ENCODE assay signal across 20 cellular contexts in the genomic region with DNA sequence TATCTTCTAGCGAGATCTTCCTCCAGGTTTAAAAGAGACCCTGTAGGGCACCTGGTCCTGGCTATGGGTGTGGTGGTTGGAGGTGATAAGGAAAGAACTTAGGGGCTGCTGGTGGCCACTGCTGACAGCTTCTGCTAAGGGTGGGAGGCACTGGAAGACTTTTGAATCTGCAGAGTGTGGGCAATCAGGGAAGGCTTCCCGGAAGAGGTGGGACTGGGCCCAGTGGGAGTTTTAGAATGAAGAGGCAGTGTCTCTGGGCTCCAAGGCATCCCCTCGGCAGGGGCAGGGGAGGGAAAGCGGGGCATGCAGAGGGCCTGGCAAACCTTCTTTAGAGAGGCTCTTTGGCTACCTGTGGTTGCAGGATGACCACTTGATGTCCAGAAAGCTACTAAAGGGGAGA. TPM values are rescaled to one million over a fixed set of nuclear protein-coding genes. Genes with fewer than 3 reads are reported as not detected.
DNase-seq lines count a peak whose midpoint lies in the region; ATAC-seq, FAIRE-seq and TF ChIP-seq lines count a peak whose summit lies in the region.
"Had no signal": no experiment of that assay in that cellular context is flagged by ENCODE, and none has a peak within 500 bp of the region (broad histone marks: within the 10 kb centered on the region; RNA-seq: fewer than 3 reads in every experiment).

No MANE protein-coding gene starts in this region.

- TF ChIP-seq EP300 in A549 (IDR thresholded peaks at IDR 0.05) (no peak), K562 (IDR thresholded peaks at IDR 0.05; ENCODE audit: low read length) (no peak)

- CTCF ChIA-PET in A549 (lab: Yijun Ruan, JAX), result interaction anchor here (1.1 to 1.3 kb wide), 6 partner anchors 11 to 471 kb away, joined by 3 to 5 read pairs (median 3); no protein-coding TSS in a partner anchor
- CTCF ChIA-PET in K562 (lab: Yijun Ruan, JAX; ENCODE audit: low intra/inter-chr PET ratio), result no interaction called here

- ATAC-seq in A549 (no peak), K562 (no peak), HG02798 (IDR thresholded peaks at IDR 0.05; ENCODE audit: poor library complexity, unreplicated experiment) (no peak)
- ATAC-seq: HCT116 had no signal

- H3K36me3 ChIP-seq in BLaER1, result no peaks in the 10 kb centered on the region
- no peaks in the 10 kb centered on the region for H3K36me3 ChIP-seq in K562 (ENCODE audit: control insufficient read depth, insufficient read depth, low read length)

- H3K4me1 ChIP-seq in A549, result no peaks in the 10 kb centered on the region
- H3K4me1 ChIP-seq in BLaER1, result peaks cover 68% of the 10 kb centered on the region
- no peaks in the 10 kb centered on the region; a peak in 1 of 5 replicates for H3K4me1 ChIP-seq in K562 (replicated peaks in 1 of 2; ENCODE audit: control insufficient read depth in 2 of 2, insufficient read depth in 2 of 2, low read length in 2 of 2)

- H3K4me1 Mint-ChIP-seq in progenitor cell of endocrine pancreas (ENCODE audit: low read depth), result peaks cover 21% of the 10 kb centered on the region
- H3K4me1 Mint-ChIP-seq: B cell; CD4-positive, alpha-beta memory T cell had no signal

- TF ChIP-seq CTCF in A549 (IDR thresholded peaks at IDR 0.05) (no peak), K562 (IDR thresholded peaks at IDR 0.05 in 2 of 3, conservative IDR thresholded peaks at IDR 0.05 in 1 of 3; ENCODE audit: insufficient read depth in 2 of 3, low read depth in 1 of 3, low read length in 3 of 3) (no peak), progenitor cell of endocrine pancreas (IDR thresholded peaks at IDR 0.05; ENCODE audit: unreplicated experiment) (no peak)

- no peaks in the 10 kb centered on the region for H3K9me3 Mint-ChIP-seq in progenitor cell of endocrine pancreas (ENCODE audit: low read depth)
- H3K9me3 Mint-ChIP-seq: CD4-positive, alpha-beta memory T cell; H9; HFFc6 had no signal

- DNase-seq in A549 (ENCODE audit: low read depth in 1 of 2, low spot score in 1 of 2) (no peak), K562 (ENCODE audit: extremely low read depth in 1 of 4, low spot score in 3 of 4) (no peak), progenitor cell of endocrine pancreas (ENCODE audit: low spot score, unreplicated experiment) (no peak), NCI-H2081 treated with DMSO at 0.1 percent for 48 hours (lab: John Stamatoyannopoulos, UW) (no peak)
- DNase-seq: C1 segment of cervical spinal cord; Calu3; CD4-positive, alpha-beta memory T cell; COR-L47; DMS53; DMS79 treated with DMSO at 0.1 percent for 48 hours; GF-D8; GM23248; H9; HFFc6 had no signal

- no peak for TF ChIP-seq POLR2A in A549 (IDR thresholded peaks at IDR 0.05; ENCODE audit: low read length)
- no peak for TF ChIP-seq POLR2A in K562 (conservative IDR thresholded peaks at IDR 0.05)

- peak overlapping the region; percentile 82 for H3K27ac Mint-ChIP-seq in progenitor cell of endocrine pancreas
- H3K27ac Mint-ChIP-seq: B cell; CD4-positive, alpha-beta memory T cell; HFFc6 had no signal

- no peaks in the 10 kb centered on the region for H3K27me3 Mint-ChIP-seq in progenitor cell of endocrine pancreas

- H2AFZ ChIP-seq in K562 (ENCODE audit: low read depth, low read length), result no peak overlapping the region
- H2AFZ ChIP-seq: GM23248 had no signal

- FAIRE-seq in A549 (lab: Jason Lieb, UNC) (no peak), K562 (lab: Jason Lieb, UNC) (no peak)
- FAIRE-seq: GM12891, GM18507 had no signal

- H3K27me3 ChIP-seq in BLaER1 (no peaks in the 10 kb centered on the region), K562 (ENCODE audit: control insufficient read depth in 2 of 2, insufficient read depth in 2 of 2, low read length in 2 of 2) (peaks cover 0 to 55% of the 10 kb centered on the region in 2 experiments; a peak in 2 of 5 replicates)

- H4K20me1 ChIP-seq in BLaER1 (no peaks in the 10 kb centered on the region), K562 (replicated peaks; ENCODE audit: control insufficient read depth, insufficient read depth, low read length) (no peaks in the 10 kb centered on the region)

- no peak overlapping the region for H3K4me2 ChIP-seq in A549
- peak overlapping the region; percentile 92 for H3K4me2 ChIP-seq in BLaER1
- H3K4me2 ChIP-seq in K562 (ENCODE audit: insufficient read depth, low read length), result no peak overlapping the region

- H3K79me2 ChIP-seq in K562 (ENCODE audit: control insufficient read depth, insufficient read depth, low read length), result no peaks in the 10 kb centered on the region

- no peak overlapping the region for H3K4me3 Mint-ChIP-seq in progenitor cell of endocrine pancreas (ENCODE audit: low read depth)
- H3K4me3 Mint-ChIP-seq: B cell; CD4-positive, alpha-beta memory T cell; H9; HFFc6 had no signal

- in situ Hi-C loops in K562 (cut with MboI), result no loop called here

- intact Hi-C loops in K562 (cut with micrococcal nuclease), result loop anchor here (5.0 kb wide), 1 partner anchor 76 kb away; no protein-coding TSS in a partner anchor

- H3K9ac ChIP-seq in BLaER1, result peak overlapping the region; percentile 73
- no peak overlapping the region for H3K9ac ChIP-seq in K562 (ENCODE audit: insufficient read depth in 1 of 2, low read depth in 2 of 2, low read length in 2 of 2)
- H3K9ac ChIP-seq: GM23248 had no signal

- POLR2A ChIA-PET in A549 (lab: Yijun Ruan, JAX) (no interaction called here), K562 (lab: Yijun Ruan, JAX) (interaction anchor here (1.8 kb wide), 1 partner anchor 11 kb away, joined by 5 read pairs; no protein-coding TSS in a partner anchor)

- TF ChIP-seq RAD21 in A549 (conservative IDR thresholded peaks at IDR 0.05 in 1 of 2, IDR thresholded peaks at IDR 0.05 in 1 of 2) (no peak), K562 (CRISPR knock-in tag; conservative IDR thresholded peaks at IDR 0.05 in 1 of 2, IDR thresholded peaks at IDR 0.05 in 1 of 2) (no peak)

- H3K27ac ChIP-seq in A549 (no peak overlapping the region), BLaER1 (peak overlapping the region; percentile 85), K562 (ENCODE audit: extremely low read depth, low read depth, low read length) (no peak overlapping the region)
- H3K27ac ChIP-seq: GM23248 had no signal

- no TSS peak for BruUV-seq in K562 (replicated peaks; lab: Mats Ljungman, UMichigan)

- no peaks in the 10 kb centered on the region for H3K36me3 Mint-ChIP-seq in progenitor cell of endocrine pancreas (ENCODE audit: insufficient read depth)
- H3K36me3 Mint-ChIP-seq: CD4-positive, alpha-beta memory T cell had no signal

- H3K4me3 ChIP-seq in A549, result no peak overlapping the region
- H3K4me3 ChIP-seq in BLaER1, result peak overlapping the region; percentile 33
- no peak overlapping the region for H3K4me3 ChIP-seq in K562
- H3K4me3 ChIP-seq: GM23248 had no signal

- H3K9me3 ChIP-seq in A549 (no peaks in the 10 kb centered on the region), BLaER1 (no peaks in the 10 kb centered on the region), K562 (replicated peaks; ENCODE audit: control insufficient read depth, insufficient read depth, low read depth, low read length) (no peaks in the 10 kb centered on the region)

- WGBS in A549 (ENCODE audit: missing lambda C conversion rate), result 96% methylated on average over 3 of the region's 4 CpGs
- whole genome bisulfite sequencing in K562 (ENCODE audit: insufficient coverage, low coverage, missing lambda C conversion rate), result 0% methylated on average over 4 of the region's 4 CpGs

- no peaks in the 10 kb centered on the region for H3K9me1 ChIP-seq in K562 (ENCODE audit: control insufficient read depth, insufficient read depth, low read length)

TF ChIP-seq in A549, 52 proteins besides CTCF, POLR2A, EP300 and RAD21 (continues in another document):
- TF ChIP-seq, protein P1, sequence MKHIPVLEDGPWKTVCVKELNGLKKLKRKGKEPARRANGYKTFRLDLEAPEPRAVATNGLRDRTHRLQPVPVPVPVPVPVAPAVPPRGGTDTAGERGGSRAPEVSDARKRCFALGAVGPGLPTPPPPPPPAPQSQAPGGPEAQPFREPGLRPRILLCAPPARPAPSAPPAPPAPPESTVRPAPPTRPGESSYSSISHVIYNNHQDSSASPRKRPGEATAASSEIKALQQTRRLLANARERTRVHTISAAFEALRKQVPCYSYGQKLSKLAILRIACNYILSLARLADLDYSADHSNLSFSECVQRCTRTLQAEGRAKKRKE (CRISPR knock-in tag; IDR thresholded peaks at IDR 0.05; ENCODE audit: low read depth), result no peak

TF ChIP-seq in K562, 482 proteins besides CTCF, POLR2A, EP300 and RAD21:
- peak; percentile 87 for TF ChIP-seq ZFP36 (IDR thresholded peaks at IDR 0.05; ENCODE audit: low read depth, low read length, partially characterized antibody)
- no peak for TF ChIP-seq CEBPB (tag; IDR thresholded peaks at IDR 0.05)

RNA-seq across cellular contexts. Expression of a gene that starts 23.0 kb away (rescaled TPM):
- polyA plus RNA-seq in A549 (2011; rRNA removed) (9.4 and 9.7 TPM in 2 replicates), A549 (2017; fragmentation: RNase III; extraction: RNeasy Plus Mini Kit Qiagen cat#74134 plus additional on column Dnase treatment) (12.8 to 13.9 TPM (median 13.2 TPM) in 3 replicates), K562 (2011; rRNA removed) (0.03 and 0.10 TPM in 2 replicates), K562 (2014; fragmentation: Illumina TruSeq; extraction: Trizol) (not detected in 2 replicates), K562 (2014; fragmentation: Nextera tagmentation; extraction: Ambion mirVana) (under 1 TPM in 1 of 2 experiments, not detected in 1; 0.06 TPM), K562 (2014; rRNA removed) (not detected in 2 replicates)
- polyA plus RNA-seq in A549 (2012; cell fraction: cytosol; rRNA removed), result 7.7 and 11.9 TPM in 2 replicates
- polyA plus RNA-seq in A549 (2012; cell fraction: nucleus; rRNA removed), result 13.1 and 17.3 TPM in 2 replicates
- 22.4 and 25.6 TPM in 2 replicates for polyA minus RNA-seq in A549 (2011; rRNA and poly(A)+ RNA removed)
- total RNA-seq in K562 (2011; cell fraction: chromatin; rRNA removed; ENCODE audit: low replicate concordance), result 0.28 TPM in 1 of 2 replicates, not detected in the other
- under 0.01 TPM in 1 of 2 replicates, not detected in the other for total RNA-seq in K562 (2011; cell fraction: nucleolus; rRNA removed)
- total RNA-seq in K562 (2011; cell fraction: nucleoplasm; rRNA removed), result not detected in 2 replicates
- total RNA-seq in K562 (2014; rRNA removed) (not detected in 2 replicates), K562 (2014; rRNA removed; fragmentation: Illumina TruSeq; extraction: Trizol) (not detected in 2 replicates), K562 (2015; rRNA removed; fragmentation: Illumina TruSeq; extraction: Trizol) (0.04 TPM in 1 of 2 replicates, not detected in the other), K562 (2021) (0.31 and 0.38 TPM in 2 replicates), progenitor cell of endocrine pancreas (63.2 and 67.8 TPM in 2 replicates)
- polyA plus RNA-seq in K562 (2011; cell fraction: cytosol; rRNA removed), result 0.03 and 0.07 TPM in 2 replicates
- polyA plus RNA-seq in K562 (2011; cell fraction: nucleus; rRNA removed), result 0.23 and 0.48 TPM in 2 replicates
- polyA plus RNA-seq in K562 (2012), result 0.03 and 0.11 TPM in 2 replicates
- 0.07 TPM in 1 of 2 replicates, not detected in the other for polyA minus RNA-seq in K562 (2011; rRNA and poly(A)+ RNA removed)
- 0.67 and 0.82 TPM in 2 replicates for polyA minus RNA-seq in K562 (2011; cell fraction: cytosol; rRNA and poly(A)+ RNA removed)
- polyA minus RNA-seq in K562 (2011; cell fraction: nucleus; rRNA and poly(A)+ RNA removed), result 0.13 and 0.22 TPM in 2 replicates
- total RNA-seq: CD4-positive, alpha-beta memory T cell had no signal
- polyA plus RNA-seq: CD4-positive, alpha-beta memory T cell had no signal

Comparison
In these comparisons a context has a peak if more than half of its experiments do, and no peak if none do; other contexts are left out.
1. RNA of a gene that starts 23.0 kb away (total RNA-seq): 63.2 to 67.8 TPM in progenitor cell of endocrine pancreas; under 0.01 to 0.38 TPM in K562; every median in the first group is over 10 times any median in the second.